ENCODE assay signal across 1 cellular context in the genomic region with DNA sequence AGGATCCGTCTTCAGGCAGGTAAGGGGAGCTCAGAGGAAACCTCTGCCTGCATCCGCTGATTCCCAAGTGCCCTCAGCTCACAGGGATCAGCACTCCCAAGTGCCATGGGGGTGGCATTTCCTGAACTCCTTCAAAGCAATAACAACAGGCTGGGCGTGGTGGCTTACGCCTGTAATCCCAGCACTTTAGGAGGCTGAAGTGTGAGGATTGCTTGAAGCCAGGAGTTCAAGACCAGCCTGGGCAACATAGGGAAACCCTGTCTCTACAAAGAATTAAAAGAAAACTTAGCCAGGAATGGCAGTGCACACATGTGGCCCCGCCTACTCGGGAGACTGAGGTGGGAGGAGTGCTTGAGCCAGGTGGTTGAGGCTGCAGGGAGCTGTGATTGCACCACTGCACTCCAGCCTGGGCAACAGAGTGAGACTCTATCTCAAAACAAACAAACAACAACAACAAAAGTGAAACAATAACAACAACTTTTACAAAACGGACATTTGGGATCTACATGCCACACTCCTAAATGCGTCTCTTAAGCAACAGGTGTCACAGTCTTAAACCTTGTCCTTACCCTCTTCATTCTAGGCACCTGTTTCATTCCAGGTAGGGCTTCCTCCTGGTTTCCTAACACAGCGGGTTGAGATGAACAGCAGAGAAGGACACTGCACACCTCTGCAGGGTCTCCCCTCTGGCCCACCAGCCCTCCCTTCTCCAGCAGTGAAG.
TF ChIP-seq lines count a peak whose summit lies in the region.

No MANE protein-coding gene starts in this region.

TF ChIP-seq in IMR-90, 13 proteins besides CTCF, POLR2A, EP300 and RAD21 (continued from another document):
- TF ChIP-seq USF2 (IDR thresholded peaks at IDR 0.05; ENCODE audit: low read depth, low read length), result no peak
- no peak for TF ChIP-seq MXI1 (IDR thresholded peaks at IDR 0.05; ENCODE audit: borderline replicate concordance, low read depth, low read length)
- no peak for TF ChIP-seq NFE2L2 (IDR thresholded peaks at IDR 0.05; ENCODE audit: low read depth, low read length)
- TF ChIP-seq SMC3 (IDR thresholded peaks at IDR 0.05; ENCODE audit: low read depth, low read length), result no peak
- no peak for TF ChIP-seq RCOR1 (IDR thresholded peaks at IDR 0.05; ENCODE audit: insufficient replicate concordance, low read length)
- TF ChIP-seq FOS (IDR thresholded peaks at IDR 0.05; ENCODE audit: low read depth, low read length), result no peak
- no peak for TF ChIP-seq CHD1 (IDR thresholded peaks at IDR 0.05; ENCODE audit: low read depth, low read length)
- no peak for TF ChIP-seq BHLHE40 (IDR thresholded peaks at IDR 0.05; ENCODE audit: low read depth, low read length)
- no peak for TF ChIP-seq MAFK (IDR thresholded peaks at IDR 0.05; ENCODE audit: low read depth, low read length)
- no peak for TF ChIP-seq MAZ (IDR thresholded peaks at IDR 0.05; ENCODE audit: borderline replicate concordance, low read depth, low read length)
TF ChIP-seq in IMR-90: peak in this region for 0.
